In the genomic region with DNA sequence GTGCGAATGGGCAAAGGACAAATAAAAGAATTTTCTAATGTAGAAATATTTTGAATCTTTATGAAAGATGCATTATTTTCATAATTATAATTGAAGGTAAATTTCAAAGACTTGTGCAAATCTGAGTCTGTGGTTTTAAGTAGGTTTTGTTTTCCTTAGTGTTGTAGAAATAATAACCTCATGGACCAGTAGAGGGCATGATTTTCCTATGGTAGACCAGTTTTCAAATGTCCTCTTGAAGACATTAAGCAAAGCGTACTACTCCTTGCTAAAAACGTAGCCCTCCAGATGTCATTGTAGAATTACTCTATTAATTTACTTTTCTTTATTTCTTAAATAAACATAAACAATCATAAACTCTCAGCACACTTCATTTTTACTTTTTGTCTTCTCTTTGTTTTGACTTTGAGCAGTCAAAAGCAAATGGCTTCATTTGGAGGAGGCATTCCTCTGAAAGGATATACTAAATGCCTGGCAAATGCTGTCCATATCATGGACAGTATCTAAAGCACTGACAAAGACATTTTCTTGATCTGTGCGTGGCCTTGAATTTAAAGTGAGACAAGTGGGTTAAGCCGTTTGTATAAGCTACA, we compare ENCODE assay signal across 8 cellular contexts.
DNase-seq lines count a peak whose midpoint lies in the region; ATAC-seq, FAIRE-seq and TF ChIP-seq lines count a peak whose summit lies in the region.

No MANE protein-coding gene starts in this region.

- no peaks in the 10 kb centered on the region for H3K36me3 ChIP-seq in WERI-Rb-1
- no peaks in the 10 kb centered on the region for H3K36me3 ChIP-seq in upper lobe of left lung

- no peak overlapping the region for H3K27ac ChIP-seq in C4-2B
- H3K27ac ChIP-seq in WERI-Rb-1: no peak overlapping the region
- no peak overlapping the region for H3K27ac ChIP-seq in upper lobe of left lung

- no peaks in the 10 kb centered on the region for H3K4me1 ChIP-seq in upper lobe of left lung

- H3K4me3 ChIP-seq in WERI-Rb-1 (ENCODE audit: low read depth, low read length): no peak overlapping the region
- H3K4me3 ChIP-seq in upper lobe of left lung: no peak overlapping the region

- 52 to 53% methylated on average over 5 of the region's 5 CpGs for WGBS in upper lobe of left lung, 2 donors

- H3K27me3 ChIP-seq in WERI-Rb-1 (ENCODE audit: insufficient read depth, low read depth, severe bottlenecking): no peaks in the 10 kb centered on the region
- no peaks in the 10 kb centered on the region for H3K27me3 ChIP-seq in upper lobe of left lung

- peak; percentile 66 for FAIRE-seq in GM18507 (lab: Jason Lieb, UNC)

- TF ChIP-seq POLR2A in upper lobe of left lung (IDR thresholded peaks at IDR 0.05): no peak

- TF ChIP-seq CTCF in C4-2B (conservative IDR thresholded peaks at IDR 0.05) (peak; percentile 77), WERI-Rb-1 (IDR thresholded peaks at IDR 0.05; ENCODE audit: low read depth, low read length) (peak; percentile 27; the same call in 1 of the 2 replicates), upper lobe of left lung (IDR thresholded peaks at IDR 0.05) (peak in 3 of 6 experiments; percentile 14 to 24 (median 19))

- H3K9me3 ChIP-seq in WERI-Rb-1 (ENCODE audit: severe bottlenecking): no peaks in the 10 kb centered on the region
- no peaks in the 10 kb centered on the region for H3K9me3 ChIP-seq in upper lobe of left lung

- ATAC-seq in HG03139 (IDR thresholded peaks at IDR 0.05; ENCODE audit: unreplicated experiment) (no peak), upper lobe of left lung (ENCODE audit: low FRiP score in 2 of 2) (no peak)

- TF ChIP-seq EP300 in upper lobe of left lung (IDR thresholded peaks at IDR 0.05): no peak

- DNase-seq in GM18507 (ENCODE audit: extremely low spot score, insufficient read length, low read depth): no peak
- DNase-seq in NCI-H1694 (lab: John Stamatoyannopoulos, UW): peak; percentile 55
- no peak for DNase-seq in WERI-Rb-1
- peak; percentile 65 for DNase-seq in iris pigment epithelial cell (ENCODE audit: low read depth)
- no peak for DNase-seq in stimulated activated CD4-positive, alpha-beta T cell treated with anti-CD3 and anti-CD28 coated beads, Interleukin-2, amount 100 ng/mL, for 48 hours
- no peak for DNase-seq in upper lobe of left lung

Comparison
In these comparisons a context has a peak if more than half of its experiments do, and no peak if none do; other contexts are left out.
1. DNase-seq: peak in NCI-H1694 (single experiment) and iris pigment epithelial cell (single experiment); none in GM18507 (single experiment), WERI-Rb-1 (single experiment), stimulated activated CD4-positive, alpha-beta T cell treated with anti-CD3 and anti-CD28 coated beads, Interleukin-2, amount 100 ng/mL, for 48 hours (0 of 2) and upper lobe of left lung (0 of 2).